In the genomic region with DNA sequence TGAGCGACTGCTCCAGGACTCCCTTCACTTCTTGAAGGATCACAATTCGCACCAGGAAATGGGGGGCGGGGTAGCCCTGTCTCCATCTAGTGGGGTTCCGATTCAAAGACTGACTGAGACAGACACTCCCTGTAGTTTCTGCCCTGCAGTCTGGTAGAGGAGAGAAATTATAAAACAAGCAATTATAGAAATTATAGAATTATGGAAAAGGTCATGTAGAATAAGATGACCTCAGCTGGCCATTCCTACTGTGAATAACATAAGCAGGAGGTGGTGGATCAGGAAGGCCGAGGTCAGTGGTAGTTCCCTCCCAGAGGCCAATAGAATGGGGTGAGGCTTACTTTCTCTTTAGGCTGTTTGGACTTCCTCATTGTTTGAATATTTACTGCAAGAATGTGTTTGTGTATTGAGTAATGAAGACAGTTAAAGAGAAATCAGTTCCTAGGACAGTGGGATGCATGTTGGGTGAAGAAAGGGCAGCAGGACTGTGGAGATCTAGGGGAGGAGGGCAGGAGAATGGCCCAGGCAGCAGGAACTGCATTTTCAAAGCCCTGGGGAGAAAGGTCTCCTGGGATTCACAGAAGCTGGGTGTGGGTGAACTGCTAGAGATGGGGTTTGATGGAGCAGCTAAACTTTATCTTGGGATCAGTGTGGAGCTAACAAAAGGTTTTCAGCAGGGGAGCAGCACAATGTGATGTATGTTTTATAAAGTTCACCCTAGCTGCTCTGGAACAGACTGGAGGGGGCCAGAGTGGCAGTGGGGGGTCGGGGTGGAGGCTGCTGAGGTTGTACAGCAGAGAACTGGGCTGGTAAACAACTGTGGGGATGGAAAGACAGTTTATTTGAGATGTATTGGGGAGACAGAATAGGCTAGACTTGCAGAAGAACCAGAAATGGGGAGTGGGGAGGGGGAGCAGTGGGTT, we compare ENCODE assay signal across 9 cellular contexts. TPM values are rescaled to one million over a fixed set of nuclear protein-coding genes. Genes with fewer than 3 reads are reported as not detected.
DNase-seq lines count a peak whose midpoint lies in the region; ATAC-seq and TF ChIP-seq lines count a peak whose summit lies in the region.
"Had no signal": no experiment of that assay in that cellular context is flagged by ENCODE, and none has a peak within 500 bp of the region (broad histone marks: within the 10 kb centered on the region; RNA-seq: fewer than 3 reads in every experiment).

No MANE protein-coding gene starts in this region.

- 49 to 60% methylated on average over 2 to 6 of the region's 6 CpGs for WGBS in body of pancreas, 2 donors

- no peaks in the 10 kb centered on the region for H3K27me3 ChIP-seq in body of pancreas

- DNase-seq in GF-D8 (lab: John Stamatoyannopoulos, UW) (peak; percentile 52), NAMALWA (ENCODE audit: low spot score) (peak; percentile 61), body of pancreas (peak; percentile 33 to 63 (median 46)), left kidney (ENCODE audit: low read depth, low spot score) (peak; percentile 37)
- no peak for DNase-seq in activated CD8-positive, alpha-beta memory T cell treated with anti-CD3 and anti-CD28 coated beads, Interleukin-2, amount 50 U/mL, for 48 hours

- peaks cover 0 to 16% (median 0%) of the 10 kb centered on the region in 3 donors for H3K9me3 ChIP-seq in body of pancreas

- intact Hi-C loops in body of pancreas (cut with DNase I), result no loop called here

- no peak overlapping the region for H3K4me3 ChIP-seq in body of pancreas

- TF ChIP-seq POLR2A in body of pancreas (IDR thresholded peaks at IDR 0.05), result peak in 1 of 3 donors; percentile 28

- H3K4me1 ChIP-seq in body of pancreas, result peaks cover 32% of the 10 kb centered on the region

- H3K27ac ChIP-seq in body of pancreas (peak overlapping the region; percentile 52 to 99 (median 92)), temporal lobe (ENCODE audit: low read depth, low read length) (peak overlapping the region; percentile 54)

- H3K36me3 ChIP-seq in body of pancreas (replicated peaks in 1 of 2; ENCODE audit: insufficient read depth in 1 of 2, low read depth in 2 of 2), result no peaks in the 10 kb centered on the region
- H3K36me3 ChIP-seq: thoracic aorta had no signal

- no peak for ATAC-seq in body of pancreas
- ATAC-seq in GM18520 (IDR thresholded peaks at IDR 0.05; ENCODE audit: unreplicated experiment), result no peak
- no peak for ATAC-seq in GM18517 (IDR thresholded peaks at IDR 0.05; ENCODE audit: unreplicated experiment)

- TF ChIP-seq CTCF in body of pancreas (IDR thresholded peaks at IDR 0.05), result no peak

RNA-seq across cellular contexts. Expression of gene ZNF341, which starts 2.1 kb away (rescaled TPM):
- under 1 TPM; 0.33 to 0.78 TPM for total RNA-seq in body of pancreas
- 2.0 TPM for total RNA-seq in temporal lobe

RNA-seq across cellular contexts. Expression of gene PXMP4, which starts 13.8 kb away (rescaled TPM):
- total RNA-seq in body of pancreas (1 to 10 TPM; 3.3 to 5.2 TPM), temporal lobe (9.1 TPM)

RNA-seq across cellular contexts. Expression of gene E2F1, which starts 47.7 kb away (rescaled TPM):
- total RNA-seq in body of pancreas, result under 1 TPM in 1 of 2 donors, not detected in 1; 0.66 TPM
- 2.0 TPM for total RNA-seq in temporal lobe

RNA-seq across cellular contexts. Expression of gene NECAB3, which starts 59.7 kb away (rescaled TPM):
- 10 to 100 TPM; 41.8 to 92.3 TPM for total RNA-seq in body of pancreas
- total RNA-seq in temporal lobe, result 25.1 TPM
